Comparison of ENCODE assay signal across 8 cellular contexts in the genomic region with DNA sequence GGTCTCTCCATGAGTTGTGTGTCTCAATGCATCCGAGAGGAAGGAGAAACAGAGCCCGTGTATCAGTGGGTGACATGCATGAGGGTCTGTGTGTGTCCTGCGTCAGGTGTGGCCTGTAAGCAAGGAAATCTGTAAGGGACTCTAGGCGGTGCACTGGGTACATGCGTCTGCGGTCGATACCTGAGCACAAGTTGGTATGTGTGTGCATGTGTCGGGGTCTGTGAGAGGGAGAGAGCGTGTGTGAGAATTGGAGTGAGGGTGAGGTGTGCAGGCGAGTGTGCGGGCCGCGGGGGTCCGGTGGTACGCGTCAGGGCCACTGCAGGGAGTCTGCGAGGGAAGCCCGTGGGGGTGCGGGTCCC. TPM values are rescaled to one million over a fixed set of nuclear protein-coding genes. Genes with fewer than 3 reads are reported as not detected.
A peak's percentile ranks its signal among the peaks of the same experiment; 100 is the strongest.
DNase-seq lines count a peak whose midpoint lies in the region; ATAC-seq, FAIRE-seq and TF ChIP-seq lines count a peak whose summit lies in the region.

No MANE protein-coding gene starts in this region.

- no peaks in the 10 kb centered on the region for H3K36me3 Mint-ChIP-seq in stimulated activated naive CD8-positive, alpha-beta T cell treated with anti-CD3 and anti-CD28 coated beads, Interleukin-15, Interleukin-2, amounts not matched to agents 100 ng/mL and 50 ng/mL, for 24 hours (ENCODE audit: low read depth)
- no peaks in the 10 kb centered on the region for H3K36me3 Mint-ChIP-seq in astrocyte (ENCODE audit: low read depth, unreplicated experiment)

- FAIRE-seq in astrocyte (lab: Jason Lieb, UNC) (no peak), GM12891 (lab: Jason Lieb, UNC) (no peak)

- no peak overlapping the region for H3K27ac Mint-ChIP-seq in stimulated activated naive CD8-positive, alpha-beta T cell treated with anti-CD3 and anti-CD28 coated beads, Interleukin-15, Interleukin-2, amounts not matched to agents 100 ng/mL and 50 ng/mL, for 24 hours
- H3K27ac Mint-ChIP-seq in astrocyte (ENCODE audit: unreplicated experiment): peak overlapping the region; percentile 47

- no peaks in the 10 kb centered on the region for H4K20me1 ChIP-seq in astrocyte (ENCODE audit: insufficient read depth, low read length)

- TF ChIP-seq CTCF in astrocyte (IDR thresholded peaks at IDR 0.05; ENCODE audit: insufficient read depth, low read depth, low read length) (no peak), lower lobe of right lung (IDR thresholded peaks at IDR 0.05) (no peak), vagina (IDR thresholded peaks at IDR 0.05) (no peak)

- H3K79me2 ChIP-seq in astrocyte (ENCODE audit: insufficient read depth, low read length): no peaks in the 10 kb centered on the region

- intact Hi-C loops in lower lobe of right lung (cut with DNase I) (no loop called here), vagina (cut with DNase I) (loop anchor here (2.0 kb wide), 1 partner anchor 45 kb away; no protein-coding TSS in a partner anchor)

- DNase-seq in stimulated activated naive CD8-positive, alpha-beta T cell treated with anti-CD3 and anti-CD28 coated beads, Interleukin-15, Interleukin-2, amounts not matched to agents 100 U/mL and 50 U/mL, for 24 hours: no peak
- DNase-seq in astrocyte (ENCODE audit: low read depth): no peak
- DNase-seq in lower lobe of right lung: no peak
- no peak for DNase-seq in vagina (ENCODE audit: extremely low spot score in 2 of 2)
- DNase-seq in GM12891 (ENCODE audit: insufficient read length, low spot score): no peak
- no peak for DNase-seq in NCI-H2196 (lab: John Stamatoyannopoulos, UW; ENCODE audit: unreplicated experiment)

- H3K9me3 ChIP-seq in astrocyte (ENCODE audit: insufficient read depth, low read depth, low read length): no peaks in the 10 kb centered on the region
- H3K9me3 ChIP-seq in lower lobe of right lung: no peaks in the 10 kb centered on the region
- H3K9me3 ChIP-seq in vagina: no peaks in the 10 kb centered on the region

- H3K9me3 Mint-ChIP-seq in stimulated activated naive CD8-positive, alpha-beta T cell treated with anti-CD3 and anti-CD28 coated beads, Interleukin-15, Interleukin-2, amounts not matched to agents 100 ng/mL and 50 ng/mL, for 24 hours: no peaks in the 10 kb centered on the region
- no peaks in the 10 kb centered on the region for H3K9me3 Mint-ChIP-seq in astrocyte (ENCODE audit: unreplicated experiment)

- H3K27me3 Mint-ChIP-seq in stimulated activated naive CD8-positive, alpha-beta T cell treated with anti-CD3 and anti-CD28 coated beads, Interleukin-15, Interleukin-2, amounts not matched to agents 100 ng/mL and 50 ng/mL, for 24 hours: no peaks in the 10 kb centered on the region
- H3K27me3 Mint-ChIP-seq in astrocyte (ENCODE audit: low read depth, unreplicated experiment): peaks cover 2% of the 10 kb centered on the region

- H3K4me1 ChIP-seq in astrocyte (ENCODE audit: insufficient read depth, low read length) (peaks cover 5% of the 10 kb centered on the region), lower lobe of right lung (peaks cover 43% of the 10 kb centered on the region), vagina (peaks cover 27% of the 10 kb centered on the region)

- H3K4me3 Mint-ChIP-seq in stimulated activated naive CD8-positive, alpha-beta T cell treated with anti-CD3 and anti-CD28 coated beads, Interleukin-15, Interleukin-2, amounts not matched to agents 100 ng/mL and 50 ng/mL, for 24 hours: peak overlapping the region; percentile 79
- peak overlapping the region; percentile 84 for H3K4me3 Mint-ChIP-seq in astrocyte (ENCODE audit: unreplicated experiment)

- no peak overlapping the region for H2AFZ ChIP-seq in astrocyte (ENCODE audit: low read depth, low read length)

- H3K36me3 ChIP-seq in astrocyte (ENCODE audit: insufficient read depth, low read length): no peaks in the 10 kb centered on the region
- H3K36me3 ChIP-seq in lower lobe of right lung: peaks cover 8% of the 10 kb centered on the region
- peaks cover 0 to 7% of the 10 kb centered on the region in 2 donors for H3K36me3 ChIP-seq in vagina

- no peak for ATAC-seq in stimulated activated naive CD8-positive, alpha-beta T cell treated with anti-CD3 and anti-CD28 coated beads, Interleukin-15, Interleukin-2, amounts not matched to agents 100 U/mL and 50 U/mL, for 24 hours
- ATAC-seq in lower lobe of right lung (peak in 1 of 2 donors; percentile 0), GM19351 (IDR thresholded peaks at IDR 0.05; ENCODE audit: unreplicated experiment) (no peak)

- H3K4me3 ChIP-seq in astrocyte (ENCODE audit: insufficient read depth, low read depth, low read length) (no peak overlapping the region), lower lobe of right lung (peak overlapping the region; percentile 65), vagina (peak overlapping the region; percentile 50 to 56)

- H3K4me2 ChIP-seq in astrocyte (ENCODE audit: low read length): peak overlapping the region; percentile 57

- H3K27me3 ChIP-seq in astrocyte (ENCODE audit: insufficient read depth, low read length) (no peaks in the 10 kb centered on the region), lower lobe of right lung (ENCODE audit: low read depth) (no peaks in the 10 kb centered on the region), vagina (no peaks in the 10 kb centered on the region)

- TF ChIP-seq POLR2A in vagina (IDR thresholded peaks at IDR 0.05) (no peak), GM12891 (IDR thresholded peaks at IDR 0.05; ENCODE audit: low read depth, low read length) (no peak)

- peaks cover 33% of the 10 kb centered on the region for H3K4me1 Mint-ChIP-seq in stimulated activated naive CD8-positive, alpha-beta T cell treated with anti-CD3 and anti-CD28 coated beads, Interleukin-15, Interleukin-2, amounts not matched to agents 100 ng/mL and 50 ng/mL, for 24 hours (ENCODE audit: low read depth)
- peaks cover 5% of the 10 kb centered on the region for H3K4me1 Mint-ChIP-seq in astrocyte (ENCODE audit: low read depth, unreplicated experiment)

- H3K27ac ChIP-seq in astrocyte (ENCODE audit: low read depth, low read length): no peak overlapping the region
- H3K27ac ChIP-seq in lower lobe of right lung: peak overlapping the region; percentile 86
- H3K27ac ChIP-seq in vagina: peak overlapping the region; percentile 78

- no peak overlapping the region for H3K9ac ChIP-seq in astrocyte (ENCODE audit: low read length)

TF ChIP-seq in GM12891, 5 proteins besides CTCF, POLR2A, EP300 and RAD21:
- TF ChIP-seq SPI1 (IDR thresholded peaks at IDR 0.05; ENCODE audit: low read depth, low read length) (no peak), PAX5 (IDR thresholded peaks at IDR 0.05; ENCODE audit: insufficient read depth, low read length, severe bottlenecking) (no peak), POU2F2 (IDR thresholded peaks at IDR 0.05; ENCODE audit: low read depth, low read length) (no peak), TAF1 (IDR thresholded peaks at IDR 0.05; ENCODE audit: low read depth, low read length) (no peak), POLR2AphosphoS5 (IDR thresholded peaks at IDR 0.05; ENCODE audit: low read depth, low read length) (no peak)
TF ChIP-seq in GM12891: peak in this region for 0.

RNA-seq across cellular contexts. Expression of a gene that starts 0.5 kb away (rescaled TPM):
- total RNA-seq in astrocyte (2.0 and 4.6 TPM in 2 replicates), lower lobe of right lung (16.3 TPM), vagina (13.0 TPM)
- polyA plus RNA-seq in GM12891 (2012; ENCODE audit: low read depth, missing spikeins): 0.36 TPM

RNA-seq across cellular contexts. Expression of a gene that starts 33.6 kb away (rescaled TPM):
- total RNA-seq in astrocyte: 26.0 and 27.5 TPM in 2 replicates
- 22.7 TPM for total RNA-seq in lower lobe of right lung
- total RNA-seq in vagina: 27.0 TPM
- 16.2 TPM for polyA plus RNA-seq in GM12891 (2012; ENCODE audit: low read depth, missing spikeins)

RNA-seq across cellular contexts. Expression of a gene that starts 34.5 kb away (rescaled TPM):
- total RNA-seq in astrocyte: 182 and 201 TPM in 2 replicates
- 73.4 TPM for total RNA-seq in lower lobe of right lung
- total RNA-seq in vagina: 61.6 TPM
- polyA plus RNA-seq in GM12891 (2012; ENCODE audit: low read depth, missing spikeins): 84.7 TPM

RNA-seq across cellular contexts. Expression of a gene that starts 40.9 kb away (rescaled TPM):
- total RNA-seq in astrocyte (11.2 and 12.3 TPM in 2 replicates), lower lobe of right lung (29.1 TPM), vagina (20.6 TPM)
- polyA plus RNA-seq in GM12891 (2012; ENCODE audit: low read depth, missing spikeins): 30.2 TPM
